Comparison of ENCODE assay signal across 22 cellular contexts in genomic region chr15:62547584-62547983, GRCh38.
"Had no signal": no experiment of that assay in that cellular context is flagged by ENCODE, and none has a peak within 500 bp of the region (broad histone marks: within the 10 kb centered on the region; RNA-seq: fewer than 3 reads in every experiment).

No MANE protein-coding gene starts in this region.

- H3K36me3 ChIP-seq: esophagus squamous epithelium, ovary, right lobe of liver, transverse colon, uterus had no signal

- ATAC-seq: activated CD4-positive, alpha-beta T cell treated with anti-CD3 and anti-CD28 coated beads for 36 hours; activated naive CD8-positive, alpha-beta T cell treated with anti-CD3 and anti-CD28 coated beads, Interleukin-2, amount 50 U/mL, for 24 hours; left colon; naive thymus-derived CD4-positive, alpha-beta T cell; right lobe of liver; WTC11 had no signal

- DNase-seq: activated CD4-positive, alpha-beta memory T cell treated with anti-CD3 and anti-CD28 coated beads, Interleukin-2, amount 10 ng/mL, durations not matched to agents 7 days and 5 days; activated CD4-positive, alpha-beta T cell treated with anti-CD3 and anti-CD28 coated beads for 36 hours; activated naive CD4-positive, alpha-beta T cell treated with anti-CD3 and anti-CD28 coated beads, Interleukin-2, amount 10 ng/mL, durations not matched to agents 7 days and 5 days; activated naive CD8-positive, alpha-beta T cell treated with anti-CD3 and anti-CD28 coated beads, Interleukin-2, amount 50 U/mL, for 24 hours; activated T-cell treated with anti-CD3 and anti-CD28 coated beads, Interleukin-2, amount 50 U/mL, for 1 hour; dermis blood vessel endothelial cell; effector memory CD4-positive, alpha-beta T cell; esophagus squamous epithelium; foreskin fibroblast; glutamatergic neuron; hippocampal formation; left colon; naive thymus-derived CD4-positive, alpha-beta T cell; ovary; right lobe of liver; stimulated activated CD4-positive, alpha-beta T cell treated with anti-CD3 and anti-CD28 coated beads, Interleukin-1b, Interleukin-23, amount 100 ng/mL, for 48 hours; stimulated activated CD8-positive, alpha-beta memory T cell treated with anti-CD3 and anti-CD28 coated beads, Interleukin-4, amount 100 ng/mL, for 48 hours; stimulated activated naive CD4-positive, alpha-beta T cell; transverse colon had no signal

- H3K27ac ChIP-seq: ovary, right lobe of liver, SK-N-MC, transverse colon, uterus had no signal

- H3K4me1 ChIP-seq: uterus had no signal

- H3K9me3 ChIP-seq: esophagus squamous epithelium, ovary, right lobe of liver, transverse colon, uterus had no signal

- H3K4me3 ChIP-seq: esophagus squamous epithelium, ovary, right lobe of liver, SK-N-MC, transverse colon, uterus had no signal

- H3K27me3 ChIP-seq: esophagus squamous epithelium, ovary, right lobe of liver, transverse colon, uterus had no signal
